ENCODE assay signal across 8 cellular contexts in genomic region chr12:57518920-57519757, GRCh38. TPM values are rescaled to one million over a fixed set of nuclear protein-coding genes. Genes with fewer than 3 reads are reported as not detected.
A peak's percentile ranks its signal among the peaks of the same experiment; 100 is the strongest.
DNase-seq lines count a peak whose midpoint lies in the region; ATAC-seq and TF ChIP-seq lines count a peak whose summit lies in the region.

No MANE protein-coding gene starts in this region.

- peaks cover 34% of the 10 kb centered on the region for H3K36me3 ChIP-seq in cardiac muscle cell
- H3K36me3 ChIP-seq in WERI-Rb-1, result peaks cover 67% of the 10 kb centered on the region

- H3K4me1 Mint-ChIP-seq in osteocyte (ENCODE audit: unreplicated experiment), result peaks cover 67% of the 10 kb centered on the region

- H3K27ac Mint-ChIP-seq in osteocyte (ENCODE audit: unreplicated experiment), result peak overlapping the region; percentile 99

- H3K4me3 Mint-ChIP-seq in osteocyte (ENCODE audit: unreplicated experiment), result peak overlapping the region; percentile 93

- H3K9me3 ChIP-seq in cardiac muscle cell (ENCODE audit: low read depth) (no peaks in the 10 kb centered on the region), WERI-Rb-1 (ENCODE audit: severe bottlenecking) (no peaks in the 10 kb centered on the region)

- intact Hi-C loops in Right ventricle myocardium inferior (cut with DNase I), result no loop called here

- peaks cover 43% of the 10 kb centered on the region for H3K36me3 Mint-ChIP-seq in osteocyte (ENCODE audit: unreplicated experiment)

- no peaks in the 10 kb centered on the region for H3K9me3 Mint-ChIP-seq in osteocyte (ENCODE audit: unreplicated experiment)

- peak overlapping the region; percentile 80 for H3K4me3 ChIP-seq in cardiac muscle cell
- peak overlapping the region; percentile 90 for H3K4me3 ChIP-seq in WERI-Rb-1 (ENCODE audit: low read depth, low read length)

- H3K27me3 Mint-ChIP-seq in osteocyte (ENCODE audit: unreplicated experiment), result no peaks in the 10 kb centered on the region

- H3K4me1 ChIP-seq in cardiac muscle cell (ENCODE audit: low read depth), result peaks cover 29% of the 10 kb centered on the region

- peak in 1 of 2 donors; percentile 80 for DNase-seq in cardiac muscle cell (ENCODE audit: low read depth in 1 of 2, low spot score in 1 of 2)
- no peak for DNase-seq in Right ventricle myocardium inferior (ENCODE audit: missing footprints)
- peak; percentile 72 for DNase-seq in WERI-Rb-1
- peak; percentile 67 for DNase-seq in fibroblast of peridontal ligament (ENCODE audit: extremely low read depth)
- no peak for DNase-seq in osteocyte (ENCODE audit: extremely low spot score, unreplicated experiment)
- no peak for DNase-seq in putamen (ENCODE audit: low spot score)
- DNase-seq in NCI-H1092 (lab: John Stamatoyannopoulos, UW), result no peak

- H3K27ac ChIP-seq in cardiac muscle cell, result peak overlapping the region; percentile 99
- H3K27ac ChIP-seq in WERI-Rb-1, result peak overlapping the region; percentile 97

- H3K27me3 ChIP-seq in cardiac muscle cell (no peaks in the 10 kb centered on the region), WERI-Rb-1 (ENCODE audit: insufficient read depth, low read depth, severe bottlenecking) (no peaks in the 10 kb centered on the region)

- ATAC-seq in Right ventricle myocardium inferior (no peak), GM18858 (IDR thresholded peaks at IDR 0.05; ENCODE audit: unreplicated experiment) (no peak)

- TF ChIP-seq CTCF in cardiac muscle cell (IDR thresholded peaks at IDR 0.05; ENCODE audit: low read depth, low read length), result no peak
- no peak for TF ChIP-seq CTCF in WERI-Rb-1 (IDR thresholded peaks at IDR 0.05; ENCODE audit: low read depth, low read length)
- no peak for TF ChIP-seq CTCF in osteocyte (IDR thresholded peaks at IDR 0.05)

RNA-seq across cellular contexts. Expression of gene DDIT3, which starts 1.2 kb away (rescaled TPM):
- total RNA-seq in cardiac muscle cell (30.2 and 44.2 TPM in 2 replicates), Right ventricle myocardium inferior (19.2 TPM), osteocyte (89.9 and 95.7 TPM in 2 replicates)
- 33.8 and 51.3 TPM in 2 replicates for polyA plus RNA-seq in cardiac muscle cell

RNA-seq across cellular contexts. Expression of gene MBD6, which starts 3.5 kb away (rescaled TPM):
- total RNA-seq in cardiac muscle cell (13.8 and 14.1 TPM in 2 replicates), Right ventricle myocardium inferior (34.5 TPM), osteocyte (104 and 105 TPM in 2 replicates)
- polyA plus RNA-seq in cardiac muscle cell, result 22.8 and 36.9 TPM in 2 replicates

RNA-seq across cellular contexts. Expression of gene DCTN2, which starts 27.9 kb away (rescaled TPM):
- total RNA-seq in cardiac muscle cell (210 and 230 TPM in 2 replicates), Right ventricle myocardium inferior (92.5 TPM), osteocyte (149 and 155 TPM in 2 replicates)
- polyA plus RNA-seq in cardiac muscle cell, result 156 and 157 TPM in 2 replicates

RNA-seq across cellular contexts. Expression of gene KIF5A, which starts 30.7 kb away (rescaled TPM):
- total RNA-seq in cardiac muscle cell (0.36 and 0.49 TPM in 2 replicates), Right ventricle myocardium inferior (0.05 TPM), osteocyte (0.43 and 0.73 TPM in 2 replicates)
- polyA plus RNA-seq in cardiac muscle cell, result 0.05 and 0.11 TPM in 2 replicates

RNA-seq across cellular contexts. Expression of gene MARS1, which starts 31.3 kb away (rescaled TPM):
- total RNA-seq in cardiac muscle cell (76.7 and 333 TPM in 2 replicates), Right ventricle myocardium inferior (89.7 TPM), osteocyte (364 and 401 TPM in 2 replicates)
- polyA plus RNA-seq in cardiac muscle cell, result 153 and 190 TPM in 2 replicates

Comparison
In these comparisons a context has a peak if more than half of its experiments do, and no peak if none do; other contexts are left out.
1. DNase-seq: peak in WERI-Rb-1 (single experiment) and fibroblast of peridontal ligament (single experiment); none in Right ventricle myocardium inferior (single experiment), osteocyte (single experiment), putamen (single experiment) and NCI-H1092 (single experiment).